Comparison of ENCODE assay signal across 8 cellular contexts in genomic region chr10:46282460-46283216, GRCh38. TPM values are rescaled to one million over a fixed set of nuclear protein-coding genes. Genes with fewer than 3 reads are reported as not detected.
DNase-seq lines count a peak whose midpoint lies in the region; ATAC-seq and TF ChIP-seq lines count a peak whose summit lies in the region.

No MANE protein-coding gene starts in this region.

- H3K4me3 Mint-ChIP-seq in activated CD4-positive, alpha-beta T cell treated with anti-CD3 and anti-CD28 coated beads, Interleukin-2, amount 10 ng/mL, durations not matched to agents 24 days and 14 days = peak overlapping the region; percentile 73

- intact Hi-C loops in activated CD4-positive, alpha-beta T cell treated with anti-CD3 and anti-CD28 coated beads, Interleukin-2, amount 10 ng/mL, durations not matched to agents 24 days and 14 days (cut with micrococcal nuclease) = loop anchor here (10.0 kb wide), 1 partner anchor 258 kb away; no protein-coding TSS in a partner anchor

- in situ Hi-C loops in GM13977 (cut with MboI; ENCODE audit: low pct_unique_long_range_greater_than_20kb, low sequenced_read_pairs, unreplicated experiment) = loop anchor here (5.0 to 25.0 kb wide), 2 partner anchors 175 to 1105 kb away; partner anchors contain the start of gene ZNF488

- no peaks in the 10 kb centered on the region for H3K9me3 Mint-ChIP-seq in activated CD4-positive, alpha-beta T cell treated with anti-CD3 and anti-CD28 coated beads, Interleukin-2, amount 10 ng/mL, durations not matched to agents 24 days and 14 days

- peaks cover 32% of the 10 kb centered on the region for H3K27me3 Mint-ChIP-seq in activated CD4-positive, alpha-beta T cell treated with anti-CD3 and anti-CD28 coated beads, Interleukin-2, amount 10 ng/mL, durations not matched to agents 24 days and 14 days

- no peak overlapping the region for H3K27ac Mint-ChIP-seq in activated CD4-positive, alpha-beta T cell treated with anti-CD3 and anti-CD28 coated beads, Interleukin-2, amount 10 ng/mL, durations not matched to agents 24 days and 14 days

- peaks cover 22% of the 10 kb centered on the region for H3K4me1 Mint-ChIP-seq in activated CD4-positive, alpha-beta T cell treated with anti-CD3 and anti-CD28 coated beads, Interleukin-2, amount 10 ng/mL, durations not matched to agents 24 days and 14 days

- peak; percentile 72 for DNase-seq in GM13977 (ENCODE audit: low spot score)
- DNase-seq in LoVo (ENCODE audit: low spot score) = peak; percentile 60
- DNase-seq in activated CD4-positive, alpha-beta T cell treated with anti-CD3 and anti-CD28 coated beads, Interleukin-2, amount 10 ng/mL, durations not matched to agents 24 days and 14 days = peak; percentile 94
- DNase-seq in dermis blood vessel endothelial cell = peak; percentile 46
- DNase-seq in left kidney (ENCODE audit: low read depth, low spot score) = peak; percentile 92
- peak; percentile 67 to 78 for DNase-seq in stimulated activated CD4-positive, alpha-beta T cell treated with anti-CD3 and anti-CD28 coated beads, Interleukin-2, amount 100 ng/mL, for 24 hours
- DNase-seq in COR-L47 (lab: John Stamatoyannopoulos, UW) = no peak

- TF ChIP-seq CTCF in GM13977 (IDR thresholded peaks at IDR 0.05; ENCODE audit: extremely low read depth, insufficient read depth, missing control alignments) = no peak

- no peaks in the 10 kb centered on the region for H3K36me3 Mint-ChIP-seq in activated CD4-positive, alpha-beta T cell treated with anti-CD3 and anti-CD28 coated beads, Interleukin-2, amount 10 ng/mL, durations not matched to agents 24 days and 14 days (ENCODE audit: low read depth)

- ATAC-seq in GM21528 (IDR thresholded peaks at IDR 0.05; ENCODE audit: low FRiP score, unreplicated experiment) = no peak

RNA-seq across cellular contexts. Expression of gene ANTXRL, which starts 4.2 kb away (rescaled TPM):
- not detected in 2 replicates for total RNA-seq in activated CD4-positive, alpha-beta T cell treated with anti-CD3 and anti-CD28 coated beads, Interleukin-2, amount 10 ng/mL, durations not matched to agents 24 days and 14 days
- total RNA-seq in dermis blood vessel endothelial cell = not detected in 2 replicates
